Comparison of ENCODE assay signal across 25 cellular contexts in the genomic region with DNA sequence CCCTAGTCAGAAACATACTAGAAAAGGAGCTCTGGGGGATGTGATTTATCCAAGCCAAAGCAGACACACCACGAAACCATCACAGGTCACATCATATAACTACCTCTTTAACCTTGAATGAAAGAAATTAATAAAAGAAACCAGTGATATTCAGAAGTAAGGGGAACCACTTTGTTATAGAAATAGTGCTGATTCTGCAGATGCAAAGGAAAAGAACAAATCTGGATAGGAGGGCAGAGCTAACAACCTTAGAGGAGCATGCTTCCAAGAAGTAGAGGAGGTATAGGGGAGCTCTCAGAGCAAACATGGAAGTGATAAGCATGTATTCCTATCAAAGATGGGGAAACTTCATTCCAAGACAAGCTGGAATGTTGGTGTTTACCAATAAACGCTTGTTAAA.
DNase-seq lines count a peak whose midpoint lies in the region; ATAC-seq and TF ChIP-seq lines count a peak whose summit lies in the region.
"Had no signal": no experiment of that assay in that cellular context is flagged by ENCODE, and none has a peak within 500 bp of the region (broad histone marks: within the 10 kb centered on the region; RNA-seq: fewer than 3 reads in every experiment).

No MANE protein-coding gene starts in this region.

- peaks cover 9% of the 10 kb centered on the region for H3K9me3 Mint-ChIP-seq in activated naive CD4-positive, alpha-beta T cell treated with anti-CD3 and anti-CD28 coated beads, Interleukin-2, amount 10 ng/mL, durations not matched to agents 7 days and 5 days
- H3K9me3 Mint-ChIP-seq in IgD-negative memory B cell: no peaks in the 10 kb centered on the region
- H3K9me3 Mint-ChIP-seq in central memory CD8-positive, alpha-beta T cell: peaks cover under 1% of the 10 kb centered on the region
- H3K9me3 Mint-ChIP-seq in stimulated activated memory B cell treated with anti-CD40 and anti-IgM and Interleukin-4, amounts not matched to agents 10 μg/mL and 1 μg/mL and 100 μg/mL, for 72 hours: no peaks in the 10 kb centered on the region

- no peak for DNase-seq in activated naive CD4-positive, alpha-beta T cell treated with anti-CD3 and anti-CD28 coated beads, Interleukin-2, amount 10 ng/mL, durations not matched to agents 7 days and 5 days
- DNase-seq in activated naive CD4-positive, alpha-beta T cell treated with Interleukin-2 at 50 U/mL for 16 hours: no peak
- no peak for DNase-seq in central memory CD8-positive, alpha-beta T cell (ENCODE audit: low spot score in 2 of 2)
- no peak for DNase-seq in GM10248 (ENCODE audit: extremely low spot score)
- no peak for DNase-seq in AG08395 (ENCODE audit: low spot score)
- DNase-seq: activated CD8-positive, alpha-beta T cell treated with anti-CD3 and anti-CD28 coated beads, Interleukin-2, amount 10 ng/mL, durations not matched to agents 7 days and 5 days; activated naive CD4-positive, alpha-beta T cell treated with anti-CD3 and anti-CD28 coated beads, Interleukin-2, amount 50 U/mL, for 16 hours; activated T-cell treated with anti-CD3 and anti-CD28 coated beads, Interleukin-2, amount 50 U/mL, for 24 hours; aorta; colonic mucosa; H9; head of caudate nucleus; kidney; midbrain; naive thymus-derived CD4-positive, alpha-beta T cell; NCI-H1092 treated with DMSO at 0.1 percent for 48 hours; NCI-H187; NCI-H2171 treated with DMSO at 0.1 percent for 48 hours; NCI-H524 treated with DMSO at 0.1 percent for 48 hours; NK-92 treated with Interleukin-12 subunit alpha and Interleukin-12 subunit beta, amount 100 ng/mL, for 24 hours; Peyer's patch; stomach had no signal

- no peak for ATAC-seq in central memory CD8-positive, alpha-beta T cell (replicated peaks; ENCODE audit: extremely low read depth, poor library complexity, severe bottlenecking)
- no peak for ATAC-seq in stimulated activated memory B cell treated with anti-CD40 and anti-IgM and Interleukin-4, amounts not matched to agents 10 μg/mL and 1 μg/mL and 100 μg/mL, for 72 hours
- ATAC-seq: activated CD4-positive, CD25-positive, alpha-beta regulatory T cell treated with anti-CD3 and anti-CD28 coated beads, Interleukin-2, amount 50 U/mL, for 24 hours; activated CD8-positive, alpha-beta T cell treated with anti-CD3 and anti-CD28 coated beads, Interleukin-2, amount 10 ng/mL, durations not matched to agents 7 days and 5 days; naive thymus-derived CD4-positive, alpha-beta T cell had no signal

- no peaks in the 10 kb centered on the region for H3K27me3 Mint-ChIP-seq in activated naive CD4-positive, alpha-beta T cell treated with anti-CD3 and anti-CD28 coated beads, Interleukin-2, amount 10 ng/mL, durations not matched to agents 7 days and 5 days
- no peaks in the 10 kb centered on the region for H3K27me3 Mint-ChIP-seq in IgD-negative memory B cell
- no peaks in the 10 kb centered on the region for H3K27me3 Mint-ChIP-seq in central memory CD8-positive, alpha-beta T cell
- H3K27me3 Mint-ChIP-seq in stimulated activated memory B cell treated with anti-CD40 and anti-IgM and Interleukin-4, amounts not matched to agents 10 μg/mL and 1 μg/mL and 100 μg/mL, for 72 hours: no peaks in the 10 kb centered on the region
- H3K27me3 Mint-ChIP-seq: activated T-cell treated with anti-CD3 and anti-CD28 coated beads, Interleukin-2, amount 50 U/mL, for 24 hours; naive thymus-derived CD4-positive, alpha-beta T cell had no signal

- CTCF ChIA-PET in activated naive CD4-positive, alpha-beta T cell treated with anti-CD3 and anti-CD28 coated beads, Interleukin-2, amount 10 ng/mL, durations not matched to agents 7 days and 5 days (lab: Charles Lee): interaction anchor here (1.4 kb wide), 1 partner anchor 9 kb away, joined by 4 read pairs; no protein-coding TSS in a partner anchor
- CTCF ChIA-PET in GM10248 (lab: Yijun Ruan, JAX): interaction anchor here (1.0 to 2.2 kb wide), 9 partner anchors 9 to 226 kb away, joined by 3 to 9 read pairs (median 3); no protein-coding TSS in a partner anchor

- H3K4me1 Mint-ChIP-seq in activated naive CD4-positive, alpha-beta T cell treated with anti-CD3 and anti-CD28 coated beads, Interleukin-2, amount 10 ng/mL, durations not matched to agents 7 days and 5 days: peaks cover 83% of the 10 kb centered on the region
- H3K4me1 Mint-ChIP-seq in IgD-negative memory B cell: peaks cover 53 to 77% (median 73%) of the 10 kb centered on the region in 3 donors
- H3K4me1 Mint-ChIP-seq in central memory CD8-positive, alpha-beta T cell: peaks cover 96% of the 10 kb centered on the region
- peaks cover 76% of the 10 kb centered on the region for H3K4me1 Mint-ChIP-seq in stimulated activated memory B cell treated with anti-CD40 and anti-IgM and Interleukin-4, amounts not matched to agents 10 μg/mL and 1 μg/mL and 100 μg/mL, for 72 hours

- peaks cover 8% of the 10 kb centered on the region for H3K36me3 Mint-ChIP-seq in activated naive CD4-positive, alpha-beta T cell treated with anti-CD3 and anti-CD28 coated beads, Interleukin-2, amount 10 ng/mL, durations not matched to agents 7 days and 5 days
- H3K36me3 Mint-ChIP-seq in IgD-negative memory B cell: no peaks in the 10 kb centered on the region
- peaks cover 1% of the 10 kb centered on the region for H3K36me3 Mint-ChIP-seq in central memory CD8-positive, alpha-beta T cell (ENCODE audit: insufficient read depth)
- peaks cover under 1% of the 10 kb centered on the region for H3K36me3 Mint-ChIP-seq in stimulated activated memory B cell treated with anti-CD40 and anti-IgM and Interleukin-4, amounts not matched to agents 10 μg/mL and 1 μg/mL and 100 μg/mL, for 72 hours

- POLR2A ChIA-PET in GM10248 (lab: Yijun Ruan, JAX): no interaction called here

- TF ChIP-seq CTCF in GM10248 (IDR thresholded peaks at IDR 0.05; ENCODE audit: control extremely low read depth, extremely low read depth, low read depth, missing control alignments): no peak

- no peak overlapping the region for H3K4me3 Mint-ChIP-seq in activated naive CD4-positive, alpha-beta T cell treated with anti-CD3 and anti-CD28 coated beads, Interleukin-2, amount 10 ng/mL, durations not matched to agents 7 days and 5 days
- peak overlapping the region; percentile 50 to 86 (median 72) for H3K4me3 Mint-ChIP-seq in IgD-negative memory B cell
- H3K4me3 Mint-ChIP-seq in central memory CD8-positive, alpha-beta T cell: peak overlapping the region; percentile 46
- peak overlapping the region; percentile 48 for H3K4me3 Mint-ChIP-seq in stimulated activated memory B cell treated with anti-CD40 and anti-IgM and Interleukin-4, amounts not matched to agents 10 μg/mL and 1 μg/mL and 100 μg/mL, for 72 hours
- H3K4me3 Mint-ChIP-seq: activated CD8-positive, alpha-beta T cell treated with anti-CD3 and anti-CD28 coated beads, Interleukin-2, amount 10 ng/mL, durations not matched to agents 7 days and 5 days; activated T-cell treated with anti-CD3 and anti-CD28 coated beads, Interleukin-2, amount 50 U/mL, for 24 hours; H9 had no signal

- peak overlapping the region; percentile 64 for H3K27ac Mint-ChIP-seq in activated naive CD4-positive, alpha-beta T cell treated with anti-CD3 and anti-CD28 coated beads, Interleukin-2, amount 10 ng/mL, durations not matched to agents 7 days and 5 days
- peak overlapping the region; percentile 36 to 87 (median 63) for H3K27ac Mint-ChIP-seq in IgD-negative memory B cell
- H3K27ac Mint-ChIP-seq in central memory CD8-positive, alpha-beta T cell (ENCODE audit: low read depth): peak overlapping the region; percentile 92
- H3K27ac Mint-ChIP-seq in stimulated activated memory B cell treated with anti-CD40 and anti-IgM and Interleukin-4, amounts not matched to agents 10 μg/mL and 1 μg/mL and 100 μg/mL, for 72 hours: peak overlapping the region; percentile 95
- H3K27ac Mint-ChIP-seq: H9 had no signal
